8 cellular contexts compared by ENCODE assay signal in the genomic region with DNA sequence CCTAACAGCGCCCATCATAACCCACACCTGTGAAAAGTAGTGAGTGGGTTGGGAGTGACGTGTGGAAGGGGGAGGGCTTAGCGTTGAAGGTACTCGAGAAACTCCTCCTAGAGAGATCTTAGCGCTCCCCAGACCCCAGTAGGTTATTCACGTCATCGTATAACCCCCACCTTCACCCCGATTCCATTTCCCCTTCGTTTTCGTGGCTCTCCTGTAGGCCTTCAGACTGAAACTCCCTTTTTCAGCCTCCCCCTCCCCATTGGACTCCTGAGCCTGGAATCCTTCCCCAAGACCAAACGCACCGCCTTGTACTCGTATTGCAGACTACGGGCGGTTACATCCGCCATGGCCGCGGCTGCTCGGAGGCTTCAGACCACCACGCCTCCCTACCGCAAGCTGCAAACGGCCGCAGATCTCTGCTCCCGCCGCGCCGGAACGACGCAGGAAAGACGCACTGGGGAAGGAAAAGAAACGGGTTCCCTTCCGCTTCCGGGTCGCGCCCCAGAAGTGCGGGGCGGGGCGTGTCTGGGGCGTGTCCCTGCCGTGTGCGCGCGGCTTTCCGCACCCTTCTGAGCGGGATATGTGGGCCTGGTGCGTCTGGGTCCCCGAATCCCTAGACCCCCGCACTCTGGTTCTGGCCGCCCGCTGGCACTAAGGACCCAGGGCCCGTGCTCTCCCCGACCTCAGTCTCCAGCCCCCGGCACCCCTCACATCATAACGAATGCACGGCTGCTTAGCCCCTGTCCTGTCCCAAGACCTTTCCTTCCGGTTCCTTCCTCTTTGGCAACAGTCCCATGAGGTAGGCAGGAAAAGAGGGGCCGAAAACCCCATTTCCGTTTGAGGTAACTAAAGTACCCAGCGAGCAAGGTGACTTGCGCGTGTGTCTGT. TPM values are rescaled to one million over a fixed set of nuclear protein-coding genes. Genes with fewer than 3 reads are reported as not detected.
DNase-seq lines count a peak whose midpoint lies in the region; ATAC-seq and TF ChIP-seq lines count a peak whose summit lies in the region.

A gene (minus strand): TSS at position 456 of the 888 bp plus-strand sequence. CDS start 109 bp downstream, at position 347.

- H3K9ac ChIP-seq in SU-DHL-6 (ENCODE audit: low read length), result peak within 1 kb of the TSS; percentile 87

- H3K36me3 ChIP-seq in SU-DHL-6 (ENCODE audit: low read length) (peaks cover 24% of the 10 kb centered on the region), thoracic aorta (peaks cover 30% of the 10 kb centered on the region)

- DNase-seq in GM12865 (ENCODE audit: low read depth) (peak; percentile 93), NCI-H1417 treated with DMSO at 0.1 percent for 48 hours (lab: John Stamatoyannopoulos, UW) (peak; percentile 58), head of caudate nucleus (peak; percentile 79 to 97 (median 94)), osteocyte (ENCODE audit: extremely low spot score, unreplicated experiment) (peak; percentile 90), thoracic aorta (ENCODE audit: low spot score) (peak; percentile 43)
- peak; percentile 93 for DNase-seq in activated naive CD8-positive, alpha-beta T cell treated with anti-CD3 and anti-CD28 coated beads for 36 hours

- H3K27me3 ChIP-seq in SU-DHL-6 (ENCODE audit: low read length), result no peaks in the 10 kb centered on the region
- H3K27me3 ChIP-seq in thoracic aorta (replicated peaks; ENCODE audit: insufficient read depth), result no peaks in the 10 kb centered on the region

- no peaks in the 10 kb centered on the region for H3K9me2 ChIP-seq in SU-DHL-6 (replicated peaks; ENCODE audit: insufficient read depth, low read length)

- peak within 1 kb of the TSS; percentile 74 for H2AFZ ChIP-seq in SU-DHL-6 (ENCODE audit: low read depth, low read length, severe bottlenecking)

- peak within 1 kb of the TSS; percentile 97 for H3K27ac Mint-ChIP-seq in activated naive CD8-positive, alpha-beta T cell treated with anti-CD3 and anti-CD28 coated beads for 36 hours
- H3K27ac Mint-ChIP-seq in osteocyte (ENCODE audit: unreplicated experiment), result peak within 1 kb of the TSS; percentile 95

- ATAC-seq in HG02759 (IDR thresholded peaks at IDR 0.05; ENCODE audit: unreplicated experiment) (peak; percentile 92), thoracic aorta (ENCODE audit: insufficient number of reproducible peaks, low FRiP score, low read depth) (peak; percentile 76)

- no peaks in the 10 kb centered on the region for H3K9me3 Mint-ChIP-seq in activated naive CD8-positive, alpha-beta T cell treated with anti-CD3 and anti-CD28 coated beads for 36 hours
- no peaks in the 10 kb centered on the region for H3K9me3 Mint-ChIP-seq in osteocyte (ENCODE audit: unreplicated experiment)

- H3K4me3 Mint-ChIP-seq in activated naive CD8-positive, alpha-beta T cell treated with anti-CD3 and anti-CD28 coated beads for 36 hours, result peak within 1 kb of the TSS; percentile 94
- peak within 1 kb of the TSS; percentile 100 for H3K4me3 Mint-ChIP-seq in osteocyte (ENCODE audit: unreplicated experiment)

- H3K36me3 Mint-ChIP-seq in activated naive CD8-positive, alpha-beta T cell treated with anti-CD3 and anti-CD28 coated beads for 36 hours, result peaks cover 30% of the 10 kb centered on the region
- H3K36me3 Mint-ChIP-seq in osteocyte (ENCODE audit: unreplicated experiment), result peaks cover 31% of the 10 kb centered on the region

- H3K27ac ChIP-seq in SU-DHL-6 (ENCODE audit: low read depth, low read length), result peak within 1 kb of the TSS; percentile 79
- peak within 1 kb of the TSS; percentile 82 to 85 for H3K27ac ChIP-seq in thoracic aorta

- peaks cover 49% of the 10 kb centered on the region for H3K4me1 Mint-ChIP-seq in activated naive CD8-positive, alpha-beta T cell treated with anti-CD3 and anti-CD28 coated beads for 36 hours
- H3K4me1 Mint-ChIP-seq in osteocyte (ENCODE audit: unreplicated experiment), result peaks cover 27% of the 10 kb centered on the region

- H3K27me3 Mint-ChIP-seq in activated naive CD8-positive, alpha-beta T cell treated with anti-CD3 and anti-CD28 coated beads for 36 hours, result no peaks in the 10 kb centered on the region
- H3K27me3 Mint-ChIP-seq in osteocyte (ENCODE audit: unreplicated experiment), result no peaks in the 10 kb centered on the region

- H3K4me2 ChIP-seq in SU-DHL-6 (ENCODE audit: low read depth, low read length, poor library complexity, severe bottlenecking), result peak within 1 kb of the TSS; percentile 87

- H3K9me3 ChIP-seq in SU-DHL-6 (ENCODE audit: insufficient read depth, low read length) (no peaks in the 10 kb centered on the region), thoracic aorta (no peaks in the 10 kb centered on the region)

- peaks cover 7% of the 10 kb centered on the region; the same call in 1 of the 2 replicates for H3F3A ChIP-seq in SU-DHL-6 (ENCODE audit: insufficient read depth)

- no peak for TF ChIP-seq CTCF in GM12865 (IDR thresholded peaks at IDR 0.05; ENCODE audit: insufficient read depth, low read depth, low read length, missing control alignments)
- TF ChIP-seq CTCF in SU-DHL-6 (IDR thresholded peaks at IDR 0.05; ENCODE audit: insufficient read depth, low read length, poor library complexity, severe bottlenecking), result no peak
- no peak for TF ChIP-seq CTCF in osteocyte (IDR thresholded peaks at IDR 0.05)
- no peak for TF ChIP-seq CTCF in thoracic aorta (IDR thresholded peaks at IDR 0.05)

- intact Hi-C loops in head of caudate nucleus (cut with DNase I), result loop anchor here (5.0 kb wide), 1 partner anchor 202 kb away; a partner anchor contains a TSS

- peaks cover 9 to 17% of the 10 kb centered on the region in 2 donors for H3K4me1 ChIP-seq in thoracic aorta (ENCODE audit: control insufficient read depth in 1 of 2, low read depth in 2 of 2)

- H3K4me3 ChIP-seq in GM12865 (ENCODE audit: low read depth, low read length), result peak within 1 kb of the TSS; percentile 88
- peak within 1 kb of the TSS; percentile 99 for H3K4me3 ChIP-seq in SU-DHL-6 (ENCODE audit: insufficient read depth, low read length, poor library complexity, severe bottlenecking)
- H3K4me3 ChIP-seq in thoracic aorta, result peak within 1 kb of the TSS; percentile 90

- H3K79me2 ChIP-seq in SU-DHL-6 (ENCODE audit: insufficient read depth, low read length), result peaks cover 47% of the 10 kb centered on the region

- H4K20me1 ChIP-seq in SU-DHL-6 (ENCODE audit: low read depth, low read length), result no peaks in the 10 kb centered on the region

RNA-seq across cellular contexts. Expression of the gene that starts here (rescaled TPM):
- total RNA-seq in activated naive CD8-positive, alpha-beta T cell treated with anti-CD3 and anti-CD28 coated beads for 36 hours, result 100 to 1,000 TPM; 196 to 202 TPM
- 114 and 122 TPM in 2 replicates for total RNA-seq in osteocyte
- total RNA-seq in thoracic aorta, result 10 to 100 TPM; 77.2 to 85.6 TPM

Comparison
In these comparisons a context has a peak if more than half of its experiments do, and no peak if none do; other contexts are left out.
1. Peak in every context shown above with its lines: DNase-seq, ATAC-seq, H3K4me3 ChIP-seq and H3K27ac ChIP-seq.
2. DNase-seq: peak in every context shown above with its lines; median percentile 94 in head of caudate nucleus; 93 in GM12865; 93 in activated naive CD8-positive, alpha-beta T cell treated with anti-CD3 and anti-CD28 coated beads for 36 hours; 90 in osteocyte; 58 in NCI-H1417 treated with DMSO at 0.1 percent for 48 hours; 43 in thoracic aorta.